In the genomic region with DNA sequence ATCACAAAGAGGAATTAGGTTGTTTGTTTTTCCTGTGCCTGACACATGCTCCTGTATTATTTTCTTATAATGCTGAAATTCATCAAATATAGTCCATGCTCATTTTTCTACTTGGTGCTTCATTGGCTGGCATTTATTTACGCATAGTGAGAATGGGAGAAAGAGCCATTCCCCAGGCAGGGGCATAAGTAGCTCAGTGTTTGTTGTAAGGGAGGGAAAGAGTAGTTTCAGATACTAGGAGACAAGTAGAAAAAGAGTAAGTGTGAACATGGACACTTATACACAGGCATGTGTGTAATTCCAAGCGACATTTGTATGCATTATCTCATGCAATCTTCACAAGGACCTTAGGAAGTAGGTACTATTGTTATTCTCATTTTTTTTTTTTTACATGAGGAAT, we compare ENCODE assay signal across 26 cellular contexts.
"Had no signal": no experiment of that assay in that cellular context is flagged by ENCODE, and none has a peak within 500 bp of the region (broad histone marks: within the 10 kb centered on the region; RNA-seq: fewer than 3 reads in every experiment).

No MANE protein-coding gene starts in this region.

- H3K9me3 ChIP-seq: heart right ventricle, lower lobe of right lung, neutrophil, right atrium auricular region, spleen, thyroid gland, transverse colon, upper lobe of left lung, vagina had no signal

- H3K4me3 ChIP-seq: heart right ventricle, hepatocyte, lower lobe of right lung, neural progenitor cell, right atrium auricular region, sigmoid colon, spleen, thyroid gland, transverse colon, upper lobe of left lung, vagina had no signal

- H3K4me2 ChIP-seq: hepatocyte, neural progenitor cell had no signal

- H3K4me1 Mint-ChIP-seq: neural progenitor cell; stimulated activated effector memory CD8-positive, alpha-beta T cell treated with anti-CD3 and anti-CD28 coated beads, Interleukin-12 subunit alpha, Interleukin-12 subunit beta, amount 100 ng/mL, for 72 hours had no signal

- H3K36me3 ChIP-seq: heart right ventricle, lower lobe of right lung, neural progenitor cell, neutrophil, right atrium auricular region, sigmoid colon, spleen, thyroid gland, transverse colon, upper lobe of left lung, vagina had no signal

- H3K4me3 Mint-ChIP-seq: naive thymus-derived CD8-positive, alpha-beta T cell; nephron; neural progenitor cell; stimulated activated effector memory CD8-positive, alpha-beta T cell treated with anti-CD3 and anti-CD28 coated beads, Interleukin-12 subunit alpha, Interleukin-12 subunit beta, amount 100 ng/mL, for 72 hours; stimulated activated naive CD8-positive, alpha-beta T cell treated with anti-CD3 and anti-CD28 coated beads, Interleukin-15, Interleukin-2, amounts not matched to agents 100 ng/mL and 50 ng/mL, for 24 hours had no signal

- ATAC-seq: heart right ventricle; left ventricle myocardium superior; lower lobe of right lung; naive thymus-derived CD8-positive, alpha-beta T cell; stimulated activated effector memory CD8-positive, alpha-beta T cell treated with anti-CD3 and anti-CD28 coated beads, Interleukin-12 subunit alpha, Interleukin-12 subunit beta, amount 100 ng/mL, for 72 hours had no signal

- H2AFZ ChIP-seq: hepatocyte, neural progenitor cell, parathyroid adenoma had no signal

- H3K27me3 ChIP-seq: heart right ventricle, hepatocyte, neural progenitor cell, neutrophil, right atrium auricular region, sigmoid colon, spleen, thyroid gland, transverse colon, upper lobe of left lung, vagina had no signal

- H3K27ac Mint-ChIP-seq: naive thymus-derived CD8-positive, alpha-beta T cell; nephron; neural progenitor cell; progenitor cell of endocrine pancreas; stimulated activated effector memory CD8-positive, alpha-beta T cell treated with anti-CD3 and anti-CD28 coated beads, Interleukin-12 subunit alpha, Interleukin-12 subunit beta, amount 100 ng/mL, for 72 hours; stimulated activated naive CD8-positive, alpha-beta T cell treated with anti-CD3 and anti-CD28 coated beads, Interleukin-15, Interleukin-2, amounts not matched to agents 100 ng/mL and 50 ng/mL, for 24 hours had no signal

- H3K27ac ChIP-seq: heart right ventricle, hepatocyte, lower lobe of right lung, neural progenitor cell, neutrophil, parathyroid adenoma, right atrium auricular region, sigmoid colon, spleen, thyroid gland, transverse colon, upper lobe of left lung, vagina had no signal

- H3K36me3 Mint-ChIP-seq: naive thymus-derived CD8-positive, alpha-beta T cell; neural progenitor cell; stimulated activated effector memory CD8-positive, alpha-beta T cell treated with anti-CD3 and anti-CD28 coated beads, Interleukin-12 subunit alpha, Interleukin-12 subunit beta, amount 100 ng/mL, for 72 hours had no signal

- H3K9me3 Mint-ChIP-seq: naive thymus-derived CD8-positive, alpha-beta T cell; stimulated activated effector memory CD8-positive, alpha-beta T cell treated with anti-CD3 and anti-CD28 coated beads, Interleukin-12 subunit alpha, Interleukin-12 subunit beta, amount 100 ng/mL, for 72 hours; stimulated activated naive CD8-positive, alpha-beta T cell treated with anti-CD3 and anti-CD28 coated beads, Interleukin-15, Interleukin-2, amounts not matched to agents 100 ng/mL and 50 ng/mL, for 24 hours had no signal

- H3K79me2 ChIP-seq: hepatocyte, parathyroid adenoma had no signal

- H3K4me1 ChIP-seq: heart right ventricle, lower lobe of right lung, neural progenitor cell, parathyroid adenoma, right atrium auricular region, sigmoid colon, spleen, transverse colon, upper lobe of left lung, vagina had no signal

- DNase-seq: heart right ventricle; islet precursor cell; left ventricle myocardium superior; lower lobe of right lung; mammary epithelial cell; mesenchymal stem cell; naive thymus-derived CD8-positive, alpha-beta T cell; occipital lobe; sigmoid colon; small intestine; spleen; stimulated activated CD4-positive, alpha-beta T cell treated with anti-CD3 and anti-CD28 coated beads, Interleukin-4, amount 100 ng/mL, for 24 hours; stimulated activated naive CD4-positive, alpha-beta T cell; transverse colon; upper lobe of left lung had no signal

- H3K27me3 Mint-ChIP-seq: progenitor cell of endocrine pancreas had no signal
